Comparison of ENCODE assay signal across 26 cellular contexts in the genomic region with DNA sequence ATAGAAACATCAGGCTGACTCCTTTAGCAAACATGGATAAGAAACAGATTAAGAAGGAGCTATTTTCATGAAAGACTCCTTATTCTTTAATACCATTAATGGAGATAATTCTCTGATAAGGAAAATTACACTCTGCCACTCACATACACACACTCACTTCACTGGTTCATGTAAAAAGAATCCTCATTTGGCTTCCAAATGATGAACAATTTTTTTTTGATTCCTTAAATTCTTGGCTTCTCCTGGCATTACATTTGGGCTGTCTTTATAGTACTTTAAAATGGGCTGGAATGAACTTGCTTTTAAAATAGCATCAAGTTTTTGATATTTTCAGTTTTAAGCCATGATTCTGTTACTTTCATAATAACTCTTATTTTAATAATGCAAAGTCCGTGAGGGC.
A peak's percentile ranks its signal among the peaks of the same experiment; 100 is the strongest.
DNase-seq lines count a peak whose midpoint lies in the region; ATAC-seq and TF ChIP-seq lines count a peak whose summit lies in the region.
"Had no signal": no experiment of that assay in that cellular context is flagged by ENCODE, and none has a peak within 500 bp of the region (broad histone marks: within the 10 kb centered on the region; RNA-seq: fewer than 3 reads in every experiment).

No MANE protein-coding gene starts in this region.

- DNase-seq in AG09309 (ENCODE audit: low read depth), result peak; percentile 29
- DNase-seq in GM04503 (ENCODE audit: low read depth), result peak; percentile 59
- no peak for DNase-seq in chondrocyte (ENCODE audit: low spot score)
- DNase-seq in neural progenitor cell (ENCODE audit: low spot score), result no peak
- DNase-seq in NCI-H1092 (lab: John Stamatoyannopoulos, UW), result no peak
- DNase-seq in NCI-H187 (lab: John Stamatoyannopoulos, UW), result no peak
- DNase-seq in PC-3, result no peak
- DNase-seq: ACHN; activated CD4-positive, CD25-positive, alpha-beta regulatory T cell; activated CD8-positive, alpha-beta memory T cell treated with anti-CD3 and anti-CD28 coated beads, Interleukin-2, amount 10 ng/mL, durations not matched to agents 7 days and 5 days; activated gamma-delta T cell; activated T-cell treated with anti-CD3 and anti-CD28 coated beads, Interleukin-2, amount 50 U/mL, for 4 hours; Caco-2; dorsolateral prefrontal cortex; esophagus squamous epithelium; GDM1; left colon; NCI-H446 treated with DMSO at 0.1 percent for 48 hours; posterior cingulate gyrus; stimulated activated CD4-positive, alpha-beta T cell treated with anti-CD3 and anti-CD28 coated beads, Interleukin-4, amount 100 ng/mL, for 4 hours; T-helper 1 cell; transverse colon had no signal

- ATAC-seq in activated CD4-positive, CD25-positive, alpha-beta regulatory T cell treated with anti-CD3 and anti-CD28 coated beads, Interleukin-2, amount 50 U/mL, for 24 hours, result no peak
- ATAC-seq in PC-3, result no peak
- ATAC-seq: activated CD8-positive, alpha-beta memory T cell treated with anti-CD3 and anti-CD28 coated beads, Interleukin-2, amount 10 ng/mL, durations not matched to agents 7 days and 5 days; activated T-cell treated with anti-CD3 and anti-CD28 coated beads, Interleukin-2, amount 50 U/mL, for 4 hours; HCT116; left colon; sciatic nerve had no signal

- H3K4me1 ChIP-seq in neural progenitor cell (peaks cover 18% of the 10 kb centered on the region), PC-3 (ENCODE audit: insufficient read depth, low read length) (peaks cover 23% of the 10 kb centered on the region)
- H3K4me1 ChIP-seq: Caco-2, esophagus squamous epithelium had no signal

- no peaks in the 10 kb centered on the region for H4K20me1 ChIP-seq in neural progenitor cell (ENCODE audit: low read depth)
- H4K20me1 ChIP-seq in PC-3 (ENCODE audit: low read length), result no peaks in the 10 kb centered on the region
- H4K20me1 ChIP-seq: BLaER1 treated with 17β-estradiol and CSF1 and Interleukin-3, amounts not matched to agents 10 nM and 100 nM had no signal

- no peaks in the 10 kb centered on the region for H3K9me2 ChIP-seq in PC-3 (replicated peaks; ENCODE audit: low read length)

- intact Hi-C loops in PC-3 (cut with micrococcal nuclease), result no loop called here

- peak overlapping the region; percentile 13 for H3K27ac Mint-ChIP-seq in chondrocyte (ENCODE audit: unreplicated experiment)
- no peak overlapping the region for H3K27ac Mint-ChIP-seq in neural progenitor cell
- H3K27ac Mint-ChIP-seq: activated CD8-positive, alpha-beta memory T cell treated with anti-CD3 and anti-CD28 coated beads, Interleukin-2, amount 10 ng/mL, durations not matched to agents 7 days and 5 days had no signal

- no peak overlapping the region for H3K9ac ChIP-seq in neural progenitor cell
- no peak overlapping the region for H3K9ac ChIP-seq in PC-3 (ENCODE audit: low read length)
- H3K9ac ChIP-seq: BLaER1 treated with 17β-estradiol and CSF1 and Interleukin-3, amounts not matched to agents 10 nM and 100 nM had no signal

- no peaks in the 10 kb centered on the region for H3K36me3 ChIP-seq in neural progenitor cell
- no peaks in the 10 kb centered on the region for H3K36me3 ChIP-seq in PC-3 (ENCODE audit: low read depth, low read length)
- H3K36me3 ChIP-seq: esophagus squamous epithelium, transverse colon had no signal

- peaks cover 2% of the 10 kb centered on the region for H3K36me3 Mint-ChIP-seq in chondrocyte (ENCODE audit: low read depth)
- no peaks in the 10 kb centered on the region for H3K36me3 Mint-ChIP-seq in neural progenitor cell
- H3K36me3 Mint-ChIP-seq: activated CD8-positive, alpha-beta memory T cell treated with anti-CD3 and anti-CD28 coated beads, Interleukin-2, amount 10 ng/mL, durations not matched to agents 7 days and 5 days had no signal

- H3K27me3 ChIP-seq in neural progenitor cell (no peaks in the 10 kb centered on the region), PC-3 (ENCODE audit: low read length) (no peaks in the 10 kb centered on the region)
- H3K27me3 ChIP-seq: BLaER1 treated with 17β-estradiol and CSF1 and Interleukin-3, amounts not matched to agents 10 nM and 100 nM; dorsolateral prefrontal cortex; esophagus squamous epithelium; transverse colon had no signal

- no peaks in the 10 kb centered on the region for H3K9me3 ChIP-seq in neural progenitor cell (ENCODE audit: low read depth)
- H3K9me3 ChIP-seq in PC-3 (ENCODE audit: low read length), result no peaks in the 10 kb centered on the region
- H3K9me3 ChIP-seq: BLaER1 treated with 17β-estradiol and CSF1 and Interleukin-3, amounts not matched to agents 10 nM and 100 nM; Caco-2; esophagus squamous epithelium; transverse colon had no signal

- no peak for TF ChIP-seq CTCF in AG09309 (IDR thresholded peaks at IDR 0.05; ENCODE audit: control insufficient read depth, insufficient read depth, low read depth, low read length, missing control alignments)
- no peak for TF ChIP-seq CTCF in chondrocyte (IDR thresholded peaks at IDR 0.05)
- TF ChIP-seq CTCF in neural progenitor cell (IDR thresholded peaks at IDR 0.05), result no peak
- no peak for TF ChIP-seq CTCF in PC-3 (conservative IDR thresholded peaks at IDR 0.05; ENCODE audit: low read depth, low read length)

- H3K27ac ChIP-seq in neural progenitor cell (no peak overlapping the region), PC-3 (ENCODE audit: low read length) (no peak overlapping the region)
- H3K27ac ChIP-seq: BLaER1 treated with 17β-estradiol and CSF1 and Interleukin-3, amounts not matched to agents 10 nM and 100 nM; transverse colon had no signal

- H3F3A ChIP-seq in neural progenitor cell (ENCODE audit: low read depth) (no peaks in the 10 kb centered on the region), PC-3 (ENCODE audit: low read length, unreplicated experiment) (no peaks in the 10 kb centered on the region)

- POLR2A ChIA-PET in PC-3 (lab: Charles Lee; ENCODE audit: unreplicated experiment), result interaction anchor here (0.7 kb wide), 1 partner anchor 106 kb away, joined by 3 read pairs; no protein-coding TSS in a partner anchor

- BruUV-seq in PC-3 (replicated peaks; lab: Mats Ljungman, UMichigan), result no TSS peak

- CTCF ChIA-PET in PC-3 (lab: Charles Lee), result no interaction called here

- H2AFZ ChIP-seq in neural progenitor cell (replicated peaks) (no peak overlapping the region), PC-3 (ENCODE audit: low read length) (no peak overlapping the region)

- H3K4me3 ChIP-seq in AG09309 (ENCODE audit: control insufficient read depth, low read depth, low read length), result no peak overlapping the region
- no peak overlapping the region for H3K4me3 ChIP-seq in neural progenitor cell
- H3K4me3 ChIP-seq in PC-3 (ENCODE audit: low read length), result no peak overlapping the region
- H3K4me3 ChIP-seq: BLaER1 treated with 17β-estradiol and CSF1 and Interleukin-3, amounts not matched to agents 10 nM and 100 nM; dorsolateral prefrontal cortex; transverse colon had no signal

- peak overlapping the region; percentile 42 for H3K4me2 ChIP-seq in neural progenitor cell
- no peak overlapping the region for H3K4me2 ChIP-seq in PC-3 (ENCODE audit: low read length)
- H3K4me2 ChIP-seq: BLaER1 treated with 17β-estradiol and CSF1 and Interleukin-3, amounts not matched to agents 10 nM and 100 nM had no signal

- H3K4me1 Mint-ChIP-seq in chondrocyte (ENCODE audit: low read depth) (peaks cover 58% of the 10 kb centered on the region), neural progenitor cell (peaks cover 8% of the 10 kb centered on the region)
- H3K4me1 Mint-ChIP-seq: activated CD8-positive, alpha-beta memory T cell treated with anti-CD3 and anti-CD28 coated beads, Interleukin-2, amount 10 ng/mL, durations not matched to agents 7 days and 5 days had no signal

- H3K79me2 ChIP-seq in neural progenitor cell (ENCODE audit: low read depth) (no peaks in the 10 kb centered on the region), PC-3 (ENCODE audit: low read length) (no peaks in the 10 kb centered on the region)

- H3K27me3 Mint-ChIP-seq in chondrocyte (ENCODE audit: low read depth) (no peaks in the 10 kb centered on the region), neural progenitor cell (ENCODE audit: insufficient read depth, low read depth) (no peaks in the 10 kb centered on the region)
- H3K27me3 Mint-ChIP-seq: activated CD8-positive, alpha-beta memory T cell treated with anti-CD3 and anti-CD28 coated beads, Interleukin-2, amount 10 ng/mL, durations not matched to agents 7 days and 5 days had no signal

- peak overlapping the region; percentile 20 for H3K4me3 Mint-ChIP-seq in chondrocyte (ENCODE audit: unreplicated experiment)
- H3K4me3 Mint-ChIP-seq in neural progenitor cell, result no peak overlapping the region
- H3K4me3 Mint-ChIP-seq: activated CD8-positive, alpha-beta memory T cell treated with anti-CD3 and anti-CD28 coated beads, Interleukin-2, amount 10 ng/mL, durations not matched to agents 7 days and 5 days; activated T-cell treated with anti-CD3 and anti-CD28 coated beads, Interleukin-2, amount 50 U/mL, for 4 hours had no signal

- H3K9me3 Mint-ChIP-seq in chondrocyte (ENCODE audit: low read depth) (no peaks in the 10 kb centered on the region), neural progenitor cell (no peaks in the 10 kb centered on the region)
- H3K9me3 Mint-ChIP-seq: activated T-cell treated with anti-CD3 and anti-CD28 coated beads, Interleukin-2, amount 50 U/mL, for 4 hours had no signal

Comparison
In these comparisons a context has a peak if more than half of its experiments do, and no peak if none do; other contexts are left out.
1. DNase-seq: peak in AG09309 (single experiment) and GM04503 (single experiment); none in chondrocyte (single experiment), neural progenitor cell (single experiment), NCI-H1092 (single experiment), NCI-H187 (0 of 2) and PC-3 (single experiment).